20 cellular contexts compared by ENCODE assay signal in genomic region chr15:98740963-98741362, GRCh38.
DNase-seq lines count a peak whose midpoint lies in the region; ATAC-seq, FAIRE-seq and TF ChIP-seq lines count a peak whose summit lies in the region.
"Had no signal": no experiment of that assay in that cellular context is flagged by ENCODE, and none has a peak within 500 bp of the region (broad histone marks: within the 10 kb centered on the region; RNA-seq: fewer than 3 reads in every experiment).

No MANE protein-coding gene starts in this region.

- DNase-seq in Calu3 (no peak), hepatocyte (ENCODE audit: low spot score) (no peak), GM12891 (ENCODE audit: insufficient read length, low spot score) (no peak)
- DNase-seq in activated CD4-positive, alpha-beta T cell treated with anti-CD3 and anti-CD28 coated beads for 4 hours, result no peak
- DNase-seq: 8988T; CD8-positive, alpha-beta T cell; H9; IMR-90 had no signal

- H3K27ac Mint-ChIP-seq in Calu3 (ENCODE audit: unreplicated experiment), result peak overlapping the region; percentile 88
- H3K27ac Mint-ChIP-seq: B cell; CD8-positive, alpha-beta T cell had no signal

- H3K79me2 ChIP-seq in KMS-11 (ENCODE audit: insufficient read depth, low read depth) (peaks cover 67% of the 10 kb centered on the region; the same call in 1 of the 2 replicates), hepatocyte (peaks cover 97% of the 10 kb centered on the region)

- peaks cover 69% of the 10 kb centered on the region for H3K4me1 Mint-ChIP-seq in Calu3 (ENCODE audit: low read depth, unreplicated experiment)

- BruUV-seq in Calu3 (replicated peaks; lab: Mats Ljungman, UMichigan), result no TSS peak

- no peak for ATAC-seq in GM19023 (IDR thresholded peaks at IDR 0.05; ENCODE audit: unreplicated experiment)
- ATAC-seq in GM19035 (IDR thresholded peaks at IDR 0.05; ENCODE audit: unreplicated experiment), result no peak
- ATAC-seq: CD8-positive, alpha-beta T cell; K562 had no signal

- no peak overlapping the region for H3K9ac ChIP-seq in KMS-11
- H3K9ac ChIP-seq: BLaER1 treated with 17β-estradiol and CSF1 and Interleukin-3, amounts not matched to agents 10 nM and 100 nM had no signal

- intact Hi-C loops in Calu3 (cut with micrococcal nuclease; ENCODE audit: unreplicated experiment), result loop anchor here (5.0 kb wide), 1 partner anchor 69 kb away; no protein-coding TSS in a partner anchor

- 60% methylated on average over 4 of the region's 4 CpGs for WGBS in hepatocyte (ENCODE audit: low lambda C conversion rate, missing lambda C conversion rate)

- H3K36me3 Mint-ChIP-seq in Calu3 (ENCODE audit: insufficient read depth, unreplicated experiment), result peaks cover 10% of the 10 kb centered on the region
- H3K36me3 Mint-ChIP-seq: CD8-positive, alpha-beta T cell had no signal

- H4K20me1 ChIP-seq in KMS-11 (ENCODE audit: insufficient read depth) (peaks cover 4% of the 10 kb centered on the region; the same call in 1 of the 2 replicates), hepatocyte (ENCODE audit: insufficient read depth, poor library complexity, severe bottlenecking) (peaks cover 13% of the 10 kb centered on the region)

- H3K4me2 ChIP-seq in KMS-11 (peak overlapping the region; percentile 75), hepatocyte (peak overlapping the region; percentile 25)
- H3K4me2 ChIP-seq: BLaER1 treated with 17β-estradiol and CSF1 and Interleukin-3, amounts not matched to agents 10 nM and 100 nM had no signal

- no peak overlapping the region for H3K4me3 Mint-ChIP-seq in Calu3 (ENCODE audit: low read depth, unreplicated experiment)
- H3K4me3 Mint-ChIP-seq: B cell; CD8-positive, alpha-beta T cell; H9 had no signal

- H3K4me3 ChIP-seq in KMS-11 (IDR thresholded peaks at IDR 0.05; ENCODE audit: insufficient read depth, low read depth, low read length) (no peak overlapping the region), hepatocyte (no peak overlapping the region), neutrophil (ENCODE audit: low read depth in 1 of 2, low read length in 1 of 2) (no peak overlapping the region)
- H3K4me3 ChIP-seq: BLaER1 treated with 17β-estradiol and CSF1 and Interleukin-3, amounts not matched to agents 10 nM and 100 nM; K562 had no signal

- H3K36me3 ChIP-seq in KMS-11 (ENCODE audit: insufficient read depth), result no peaks in the 10 kb centered on the region
- H3K36me3 ChIP-seq in hepatocyte (replicated peaks; ENCODE audit: insufficient read depth, low read depth), result no peaks in the 10 kb centered on the region
- H3K36me3 ChIP-seq in neutrophil, result no peaks in the 10 kb centered on the region

- H3K27ac ChIP-seq in KMS-11, result peak overlapping the region; percentile 60; the same call in 1 of the 2 replicates
- H3K27ac ChIP-seq in hepatocyte, result peak overlapping the region; percentile 18
- peak overlapping the region; percentile 35 for H3K27ac ChIP-seq in neutrophil
- H3K27ac ChIP-seq: BLaER1 treated with 17β-estradiol and CSF1 and Interleukin-3, amounts not matched to agents 10 nM and 100 nM had no signal

- FAIRE-seq in GM12891 (lab: Jason Lieb, UNC), result no peak
- FAIRE-seq: G401.6, GM12892, GM18507, H1, HTR-8/SVneo, K562 had no signal

- no peak for TF ChIP-seq CTCF in Calu3 (IDR thresholded peaks at IDR 0.05; ENCODE audit: unreplicated experiment)
- TF ChIP-seq CTCF in KMS-11 (conservative IDR thresholded peaks at IDR 0.05; ENCODE audit: low read depth, low read length), result no peak
- no peak for TF ChIP-seq CTCF in hepatocyte (IDR thresholded peaks at IDR 0.05; ENCODE audit: poor library complexity)
- TF ChIP-seq CTCF in neutrophil (IDR thresholded peaks at IDR 0.05), result no peak

- TF ChIP-seq POLR2A in GM12891 (IDR thresholded peaks at IDR 0.05; ENCODE audit: low read depth, low read length), result no peak

- no peaks in the 10 kb centered on the region for H3K27me3 Mint-ChIP-seq in Calu3 (ENCODE audit: unreplicated experiment)
- H3K27me3 Mint-ChIP-seq: B cell had no signal

- CTCF ChIA-PET in Calu3 (lab: Charles Lee), result interaction anchor here (0.6 to 0.8 kb wide), 3 partner anchors 22 to 342 kb away, joined by 3 to 4 read pairs (median 3); no protein-coding TSS in a partner anchor

- H3K27me3 ChIP-seq in KMS-11 (ENCODE audit: insufficient read depth, low read depth) (no peaks in the 10 kb centered on the region), hepatocyte (no peaks in the 10 kb centered on the region), neutrophil (no peaks in the 10 kb centered on the region)
- H3K27me3 ChIP-seq: BLaER1 treated with 17β-estradiol and CSF1 and Interleukin-3, amounts not matched to agents 10 nM and 100 nM had no signal

- no peaks in the 10 kb centered on the region for H3K9me3 Mint-ChIP-seq in Calu3 (ENCODE audit: low read depth, unreplicated experiment)
- H3K9me3 Mint-ChIP-seq: CD8-positive, alpha-beta T cell; H9 had no signal

- H3K4me1 ChIP-seq in KMS-11 (ENCODE audit: low read depth, poor library complexity, severe bottlenecking) (peaks cover 62% of the 10 kb centered on the region), hepatocyte (ENCODE audit: insufficient read depth) (peaks cover 55% of the 10 kb centered on the region), neutrophil (ENCODE audit: control insufficient read depth in 1 of 2, insufficient read depth in 1 of 2, low read depth in 1 of 2, low read length in 1 of 2) (peaks cover 59 to 79% of the 10 kb centered on the region in 2 experiments)

- no peaks in the 10 kb centered on the region for H3K9me2 ChIP-seq in hepatocyte (replicated peaks; ENCODE audit: insufficient read depth)

- H2AFZ ChIP-seq in KMS-11 (ENCODE audit: low read depth), result no peak overlapping the region
- no peak overlapping the region for H2AFZ ChIP-seq in hepatocyte

- H3K9me3 ChIP-seq in hepatocyte (ENCODE audit: low read depth) (no peaks in the 10 kb centered on the region), neutrophil (no peaks in the 10 kb centered on the region)

TF ChIP-seq in GM12891, 5 proteins besides CTCF, POLR2A, EP300 and RAD21:
- no peak for TF ChIP-seq PAX5 (IDR thresholded peaks at IDR 0.05; ENCODE audit: insufficient read depth, low read length, severe bottlenecking)
- TF ChIP-seq TAF1 (IDR thresholded peaks at IDR 0.05; ENCODE audit: low read depth, low read length), result no peak
- TF ChIP-seq POLR2AphosphoS5 (IDR thresholded peaks at IDR 0.05; ENCODE audit: low read depth, low read length), result no peak
- no peak for TF ChIP-seq POU2F2 (IDR thresholded peaks at IDR 0.05; ENCODE audit: low read depth, low read length)
- TF ChIP-seq SPI1 (IDR thresholded peaks at IDR 0.05; ENCODE audit: low read depth, low read length), result no peak
TF ChIP-seq in GM12891: peak in this region for 0.
